ENCODE assay signal across 1 cellular context in genomic region chr22:24392218-24392931, GRCh38.
A peak's percentile ranks its signal among the peaks of the same experiment; 100 is the strongest.
TF ChIP-seq lines count a peak whose summit lies in the region.

No MANE protein-coding gene starts in this region.

TF ChIP-seq in HEK293, 187 proteins besides CTCF, POLR2A, EP300 and RAD21 (continued from another document):
- TF ChIP-seq BCL6B (tag by site-specific recombination; IDR thresholded peaks at IDR 0.05), result 0 out of 2 replicates have a peak, but pooled peaks have one; percentile 11
- no peak for TF ChIP-seq RBAK (tag by site-specific recombination; IDR thresholded peaks at IDR 0.05)
- no peak; the same call in 1 of the 2 replicates for TF ChIP-seq KLF10 (tag by site-specific recombination; IDR thresholded peaks at IDR 0.05)
- TF ChIP-seq TRIM28 (IDR thresholded peaks at IDR 0.05; ENCODE audit: borderline replicate concordance, low read length), result 0 out of 2 replicates have a peak, but pooled peaks have one; percentile 36
- no peak for TF ChIP-seq ZNF510 (tag by site-specific recombination; IDR thresholded peaks at IDR 0.05; ENCODE audit: insufficient replicate concordance)
- no peak for TF ChIP-seq ZNF19 (tag by site-specific recombination; IDR thresholded peaks at IDR 0.05; ENCODE audit: low read depth)
- TF ChIP-seq KLF16 (tag by site-specific recombination; IDR thresholded peaks at IDR 0.05), result peak; percentile 28; the same call in 1 of the 2 replicates
- peak; percentile 88 for TF ChIP-seq SP7 (tag by site-specific recombination; IDR thresholded peaks at IDR 0.05)
- peak; percentile 48 for TF ChIP-seq ZNF366 (tag by site-specific recombination; conservative IDR thresholded peaks at IDR 0.05)
- TF ChIP-seq ZBTB44 (tag by site-specific recombination; IDR thresholded peaks at IDR 0.05), result 0 out of 2 replicates have a peak, but pooled peaks have one; percentile 30
- peak; percentile 97 for TF ChIP-seq SCRT2 (tag by site-specific recombination; IDR thresholded peaks at IDR 0.05)
- TF ChIP-seq ZNF629 (tag by site-specific recombination; IDR thresholded peaks at IDR 0.05), result peak; percentile 57
- TF ChIP-seq KLF17 (tag by site-specific recombination; IDR thresholded peaks at IDR 0.05), result peak; percentile 93
- 0 out of 2 replicates have a peak, but pooled peaks have one; percentile 42 for TF ChIP-seq ZBTB21 (tag by site-specific recombination; IDR thresholded peaks at IDR 0.05)
- TF ChIP-seq YY2 (tag by site-specific recombination; IDR thresholded peaks at IDR 0.05), result no peak
- TF ChIP-seq KLF1 (tag by site-specific recombination; IDR thresholded peaks at IDR 0.05), result peak; percentile 92
TF ChIP-seq in HEK293: peak in this region for 15.
